14 cellular contexts compared by ENCODE assay signal in genomic region chr18:79599503-79599931, GRCh38.
DNase-seq lines count a peak whose midpoint lies in the region; ATAC-seq and TF ChIP-seq lines count a peak whose summit lies in the region.
"Had no signal": no experiment of that assay in that cellular context is flagged by ENCODE, and none has a peak within 500 bp of the region (broad histone marks: within the 10 kb centered on the region; RNA-seq: fewer than 3 reads in every experiment).

No MANE protein-coding gene starts in this region.

- H3K36me3 ChIP-seq in Peyer's patch, result no peaks in the 10 kb centered on the region

- H3K27me3 Mint-ChIP-seq in activated CD8-positive, alpha-beta T cell treated with anti-CD3 and anti-CD28 coated beads for 36 hours, result no peaks in the 10 kb centered on the region

- H3K27ac ChIP-seq in Peyer's patch, result no peak overlapping the region
- H3K27ac ChIP-seq: VCaP had no signal

- no peak for ATAC-seq in activated CD8-positive, alpha-beta T cell treated with anti-CD3 and anti-CD28 coated beads for 36 hours

- no peaks in the 10 kb centered on the region for H3K27me3 ChIP-seq in Peyer's patch

- no peaks in the 10 kb centered on the region for H3K9me3 Mint-ChIP-seq in activated CD8-positive, alpha-beta T cell treated with anti-CD3 and anti-CD28 coated beads for 36 hours
- H3K9me3 Mint-ChIP-seq: neural crest cell had no signal

- CTCF ChIA-PET in activated CD8-positive, alpha-beta T cell treated with anti-CD3 and anti-CD28 coated beads for 36 hours (lab: Charles Lee), result no interaction called here

- intact Hi-C loops in posterior vena cava (cut with DNase I), result loop anchor here in 1 of 2 donors (5.0 kb wide), 1 partner anchor 1337 kb away; no protein-coding TSS in a partner anchor
- intact Hi-C loops in activated CD8-positive, alpha-beta T cell treated with anti-CD3 and anti-CD28 coated beads for 36 hours (cut with micrococcal nuclease), result no loop called here

- TF ChIP-seq POLR2A in Peyer's patch (IDR thresholded peaks at IDR 0.05), result no peak

- DNase-seq in EL, result peak; percentile 12
- peak in 2 of 3 donors; percentile 29 to 34 for DNase-seq in Peyer's patch
- DNase-seq in fibroblast of villous mesenchyme (ENCODE audit: low read depth), result peak; percentile 40
- peak; percentile 73 for DNase-seq in posterior vena cava (ENCODE audit: low spot score)
- no peak for DNase-seq in cerebellar cortex (ENCODE audit: low spot score)
- no peak for DNase-seq in activated CD8-positive, alpha-beta T cell treated with anti-CD3 and anti-CD28 coated beads for 36 hours
- DNase-seq in NCI-H2227 (lab: John Stamatoyannopoulos, UW; ENCODE audit: unreplicated experiment), result no peak
- DNase-seq: activated CD8-positive, alpha-beta memory T cell treated with anti-CD3 and anti-CD28 coated beads, Interleukin-2, amount 50 U/mL, for 4 hours; amniotic stem cell; COR-L47; stimulated activated CD4-positive, alpha-beta T cell treated with anti-CD3 and anti-CD28 coated beads, Interleukin-2, amount 100 ng/mL, for 24 hours; stimulated activated naive CD4-positive, alpha-beta T cell had no signal

- H3K27ac Mint-ChIP-seq in activated CD8-positive, alpha-beta T cell treated with anti-CD3 and anti-CD28 coated beads for 36 hours, result no peak overlapping the region

- peaks cover 2% of the 10 kb centered on the region for H3K4me1 Mint-ChIP-seq in activated CD8-positive, alpha-beta T cell treated with anti-CD3 and anti-CD28 coated beads for 36 hours (ENCODE audit: low read depth)
- H3K4me1 Mint-ChIP-seq: neural crest cell had no signal

- H3K4me3 ChIP-seq in Peyer's patch (no peak overlapping the region), fibroblast of villous mesenchyme (ENCODE audit: low read depth, low read length) (no peak overlapping the region)

- H3K9me3 ChIP-seq in Peyer's patch, result no peaks in the 10 kb centered on the region

- H3K4me3 Mint-ChIP-seq in activated CD8-positive, alpha-beta T cell treated with anti-CD3 and anti-CD28 coated beads for 36 hours, result no peak overlapping the region
- H3K4me3 Mint-ChIP-seq: neural crest cell had no signal

- no peak for TF ChIP-seq CTCF in Peyer's patch (IDR thresholded peaks at IDR 0.05)
- TF ChIP-seq CTCF in fibroblast of villous mesenchyme (IDR thresholded peaks at IDR 0.05; ENCODE audit: insufficient read depth, low read depth, low read length), result no peak
- TF ChIP-seq CTCF in activated CD8-positive, alpha-beta T cell treated with anti-CD3 and anti-CD28 coated beads for 36 hours (IDR thresholded peaks at IDR 0.05), result no peak

- POLR2A ChIA-PET in activated CD8-positive, alpha-beta T cell treated with anti-CD3 and anti-CD28 coated beads for 36 hours (lab: Charles Lee), result no interaction called here

- H3K4me1 ChIP-seq in Peyer's patch, result no peaks in the 10 kb centered on the region

- H3K36me3 Mint-ChIP-seq in activated CD8-positive, alpha-beta T cell treated with anti-CD3 and anti-CD28 coated beads for 36 hours (ENCODE audit: low read depth), result no peaks in the 10 kb centered on the region

Comparison
In these comparisons a context has a peak if more than half of its experiments do, and no peak if none do; other contexts are left out.
1. DNase-seq: peak in EL (single experiment), Peyer's patch (2 of 3), fibroblast of villous mesenchyme (single experiment) and posterior vena cava (single experiment); none in cerebellar cortex (single experiment), activated CD8-positive, alpha-beta T cell treated with anti-CD3 and anti-CD28 coated beads for 36 hours (single experiment) and NCI-H2227 (single experiment).